In the genomic region with DNA sequence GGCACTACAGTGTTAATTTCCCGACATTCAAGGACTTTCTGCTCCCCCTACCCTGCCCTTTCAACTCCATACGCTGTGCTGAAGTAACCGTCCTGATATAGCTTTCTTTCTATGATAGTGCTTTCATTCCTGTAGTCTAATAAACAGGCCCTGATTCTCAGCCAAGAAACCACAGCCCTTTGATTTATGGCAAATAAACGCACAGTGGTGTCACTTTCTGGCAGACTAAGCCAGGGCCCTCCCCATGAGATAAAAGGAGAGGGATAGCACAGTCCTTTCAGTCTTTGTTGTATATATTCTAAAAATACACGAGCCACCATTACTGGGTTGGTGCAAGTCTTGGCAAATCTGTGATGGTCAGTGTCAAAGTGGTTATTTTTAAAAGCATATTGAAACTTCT, we compare ENCODE assay signal across 14 cellular contexts.
A peak's percentile ranks its signal among the peaks of the same experiment; 100 is the strongest.
DNase-seq lines count a peak whose midpoint lies in the region; TF ChIP-seq lines count a peak whose summit lies in the region.
"Had no signal": no experiment of that assay in that cellular context is flagged by ENCODE, and none has a peak within 500 bp of the region (broad histone marks: within the 10 kb centered on the region; RNA-seq: fewer than 3 reads in every experiment).

No MANE protein-coding gene starts in this region.

- peaks cover 2% of the 10 kb centered on the region for H3K27me3 Mint-ChIP-seq in activated CD4-positive, alpha-beta memory T cell treated with anti-CD3 and anti-CD28 coated beads, Interleukin-2, amount 10 ng/mL, durations not matched to agents 7 days and 5 days
- H3K27me3 Mint-ChIP-seq: activated T-cell treated with anti-CD3 and anti-CD28 coated beads, Interleukin-2, amount 50 U/mL, for 24 hours; stimulated activated naive CD8-positive, alpha-beta T cell treated with anti-CD3 and anti-CD28 coated beads, Interleukin-15, amount 100 ng/mL, for 72 hours had no signal

- no peak overlapping the region for H3K4me3 Mint-ChIP-seq in activated CD4-positive, alpha-beta memory T cell treated with anti-CD3 and anti-CD28 coated beads, Interleukin-2, amount 10 ng/mL, durations not matched to agents 7 days and 5 days
- H3K4me3 Mint-ChIP-seq: activated T-cell treated with anti-CD3 and anti-CD28 coated beads, Interleukin-2, amount 50 U/mL, for 24 hours; stimulated activated naive CD8-positive, alpha-beta T cell treated with anti-CD3 and anti-CD28 coated beads, Interleukin-15, amount 100 ng/mL, for 72 hours had no signal

- POLR2A ChIA-PET in activated CD4-positive, alpha-beta memory T cell treated with anti-CD3 and anti-CD28 coated beads, Interleukin-2, amount 10 ng/mL, durations not matched to agents 7 days and 5 days (lab: Charles Lee) = no interaction called here

- H3K9me3 ChIP-seq in HUES48 (ENCODE audit: control insufficient read depth, insufficient read depth, low read length) (no peaks in the 10 kb centered on the region), left ventricle myocardium inferior (replicated peaks) (no peaks in the 10 kb centered on the region)
- H3K9me3 ChIP-seq: BE2C had no signal

- intact Hi-C loops in left ventricle myocardium inferior (cut with micrococcal nuclease) = no loop called here

- CTCF ChIA-PET in activated CD4-positive, alpha-beta memory T cell treated with anti-CD3 and anti-CD28 coated beads, Interleukin-2, amount 10 ng/mL, durations not matched to agents 7 days and 5 days (lab: Charles Lee) = interaction anchor here (0.9 kb wide), 1 partner anchor 18 kb away, joined by 3 read pairs; no protein-coding TSS in a partner anchor

- peaks cover 23% of the 10 kb centered on the region for H3K36me3 ChIP-seq in HUES48 (ENCODE audit: control insufficient read depth, insufficient read depth, low read length)
- H3K36me3 ChIP-seq in left ventricle myocardium inferior = peaks cover 8% of the 10 kb centered on the region
- H3K36me3 ChIP-seq in rectal smooth muscle tissue (ENCODE audit: control insufficient read depth, insufficient read depth, low read length) = no peaks in the 10 kb centered on the region
- H3K36me3 ChIP-seq: BE2C had no signal

- no peak overlapping the region for H3K27ac Mint-ChIP-seq in activated CD4-positive, alpha-beta memory T cell treated with anti-CD3 and anti-CD28 coated beads, Interleukin-2, amount 10 ng/mL, durations not matched to agents 7 days and 5 days
- H3K27ac Mint-ChIP-seq: activated T-cell treated with anti-CD3 and anti-CD28 coated beads, Interleukin-2, amount 50 U/mL, for 24 hours had no signal

- H3K4me1 Mint-ChIP-seq in activated CD4-positive, alpha-beta memory T cell treated with anti-CD3 and anti-CD28 coated beads, Interleukin-2, amount 10 ng/mL, durations not matched to agents 7 days and 5 days = no peaks in the 10 kb centered on the region
- H3K4me1 Mint-ChIP-seq: stimulated activated naive CD8-positive, alpha-beta T cell treated with anti-CD3 and anti-CD28 coated beads, Interleukin-15, amount 100 ng/mL, for 72 hours had no signal

- H3K36me3 Mint-ChIP-seq in activated CD4-positive, alpha-beta memory T cell treated with anti-CD3 and anti-CD28 coated beads, Interleukin-2, amount 10 ng/mL, durations not matched to agents 7 days and 5 days (ENCODE audit: low read depth) = no peaks in the 10 kb centered on the region

- H3K9me3 Mint-ChIP-seq in activated CD4-positive, alpha-beta memory T cell treated with anti-CD3 and anti-CD28 coated beads, Interleukin-2, amount 10 ng/mL, durations not matched to agents 7 days and 5 days = no peaks in the 10 kb centered on the region
- H3K9me3 Mint-ChIP-seq: activated T-cell treated with anti-CD3 and anti-CD28 coated beads, Interleukin-2, amount 50 U/mL, for 24 hours; stimulated activated naive CD8-positive, alpha-beta T cell treated with anti-CD3 and anti-CD28 coated beads, Interleukin-15, amount 100 ng/mL, for 72 hours had no signal

- H3K4me3 ChIP-seq in HUES48 (ENCODE audit: low read depth, low read length) (no peak overlapping the region), left ventricle myocardium inferior (no peak overlapping the region), rectal smooth muscle tissue (ENCODE audit: low read length) (no peak overlapping the region)

- H3K4me1 ChIP-seq in HUES48 (ENCODE audit: control insufficient read depth, insufficient read depth, low read length) (peaks cover 61% of the 10 kb centered on the region), left ventricle myocardium inferior (peaks cover 27% of the 10 kb centered on the region), rectal smooth muscle tissue (ENCODE audit: control insufficient read depth, insufficient read depth, low read length) (peaks cover 10% of the 10 kb centered on the region)
- H3K4me1 ChIP-seq: BE2C had no signal

- DNase-seq in astrocyte of the hippocampus (ENCODE audit: low read depth, low spot score) (peak; percentile 49), left ventricle myocardium inferior (no peak), cerebellar cortex (ENCODE audit: low spot score) (no peak), NCI-H1694 (lab: John Stamatoyannopoulos, UW) (no peak)
- no peak for DNase-seq in activated CD4-positive, alpha-beta memory T cell treated with anti-CD3 and anti-CD28 coated beads, Interleukin-2, amount 10 ng/mL, durations not matched to agents 7 days and 5 days
- DNase-seq in effector CD8-positive, alpha-beta T cell (lab: John Stamatoyannopoulos, UW) = no peak
- DNase-seq: activated T-cell treated with anti-CD3 and anti-CD28 coated beads, Interleukin-2, amount 50 U/mL, for 24 hours; BE2C; NCI-H1694 treated with DMSO at 0.1 percent for 48 hours; retina; stimulated activated naive CD8-positive, alpha-beta T cell treated with anti-CD3 and anti-CD28 coated beads, Interleukin-15, amount 100 ng/mL, for 72 hours; SW 1271 had no signal

- H3K27me3 ChIP-seq in HUES48 (ENCODE audit: control insufficient read depth, insufficient read depth, low read length) (no peaks in the 10 kb centered on the region), left ventricle myocardium inferior (ENCODE audit: low read depth) (no peaks in the 10 kb centered on the region), rectal smooth muscle tissue (ENCODE audit: control insufficient read depth, insufficient read depth, low read length) (no peaks in the 10 kb centered on the region)
- H3K27me3 ChIP-seq: BE2C had no signal

- no peak for TF ChIP-seq CTCF in left ventricle myocardium inferior (IDR thresholded peaks at IDR 0.05; ENCODE audit: borderline replicate concordance)

- H3K27ac ChIP-seq in HUES48 (ENCODE audit: low read depth, low read length) (peak overlapping the region; percentile 15), left ventricle myocardium inferior (replicated peaks) (peak overlapping the region; percentile 58), rectal smooth muscle tissue (ENCODE audit: low read depth, low read length) (peak overlapping the region; percentile 69)

- no peak overlapping the region for H3K9ac ChIP-seq in HUES48 (ENCODE audit: low read depth, low read length)
- H3K9ac ChIP-seq in rectal smooth muscle tissue (ENCODE audit: low read length) = no peak overlapping the region

Comparison
In these comparisons a context has a peak if more than half of its experiments do, and no peak if none do; other contexts are left out.
1. H3K27ac ChIP-seq: peak in every context shown above with its lines; median percentile 69 in rectal smooth muscle tissue; 58 in left ventricle myocardium inferior; 15 in HUES48.